In the genomic region with DNA sequence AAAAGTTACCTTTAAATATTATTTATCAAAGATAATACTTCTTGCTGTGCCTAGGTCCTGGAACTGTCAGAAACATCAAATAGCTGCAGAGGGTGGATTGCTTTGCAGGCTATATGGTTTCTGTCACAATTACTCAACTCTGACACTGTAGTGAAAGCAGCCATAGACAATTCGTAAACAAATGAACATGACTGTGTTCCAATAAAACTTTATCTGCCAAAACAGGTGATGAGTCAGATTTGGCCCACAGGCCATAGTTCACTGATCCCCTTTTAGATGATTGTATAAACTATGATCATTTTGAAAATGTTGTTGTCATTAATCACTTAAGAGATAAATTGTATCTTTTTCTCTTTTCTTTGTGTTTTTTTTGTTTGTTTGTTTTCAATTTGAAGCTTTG, we compare ENCODE assay signal across 18 cellular contexts. TPM values are rescaled to one million over a fixed set of nuclear protein-coding genes. Genes with fewer than 3 reads are reported as not detected.
A peak's percentile ranks its signal among the peaks of the same experiment; 100 is the strongest.
DNase-seq lines count a peak whose midpoint lies in the region; ATAC-seq and TF ChIP-seq lines count a peak whose summit lies in the region.
"Had no signal": no experiment of that assay in that cellular context is flagged by ENCODE, and none has a peak within 500 bp of the region (broad histone marks: within the 10 kb centered on the region; RNA-seq: fewer than 3 reads in every experiment).

No MANE protein-coding gene starts in this region.

- H3K4me3 ChIP-seq in RWPE2 (ENCODE audit: severe bottlenecking) (no peak overlapping the region), fibroblast of mammary gland (ENCODE audit: control insufficient read depth, low read depth, low read length) (no peak overlapping the region), smooth muscle cell (no peak overlapping the region)
- H3K4me3 ChIP-seq: GM23338 had no signal

- WGBS in smooth muscle cell (ENCODE audit: low lambda C conversion rate) = 0% methylated on average over 1 of the region's 1 CpG

- no peaks in the 10 kb centered on the region for H3K27me3 ChIP-seq in RWPE2 (ENCODE audit: insufficient read depth, poor library complexity, severe bottlenecking)
- no peaks in the 10 kb centered on the region for H3K27me3 ChIP-seq in smooth muscle cell (ENCODE audit: low read depth)

- H3K4me1 ChIP-seq in RWPE2 (ENCODE audit: insufficient read depth, poor library complexity, severe bottlenecking) = peaks cover 5% of the 10 kb centered on the region
- H3K4me1 ChIP-seq in smooth muscle cell (ENCODE audit: low read depth) = no peaks in the 10 kb centered on the region

- TF ChIP-seq CTCF in RWPE2 (IDR thresholded peaks at IDR 0.05; ENCODE audit: poor library complexity, severe bottlenecking) (no peak), fibroblast of mammary gland (conservative IDR thresholded peaks at IDR 0.05; ENCODE audit: control insufficient read depth, insufficient read depth, low read depth, low read length) (no peak), smooth muscle cell (IDR thresholded peaks at IDR 0.05; ENCODE audit: borderline replicate concordance, insufficient read depth, poor library complexity, severe bottlenecking) (no peak)

- H3F3A ChIP-seq in smooth muscle cell (ENCODE audit: low read depth) = no peaks in the 10 kb centered on the region

- H3K27ac ChIP-seq in RWPE2 (ENCODE audit: poor library complexity, severe bottlenecking) (no peak overlapping the region), smooth muscle cell (ENCODE audit: low read depth) (peak overlapping the region; percentile 52)

- ATAC-seq in RWPE2 (ENCODE audit: low read depth) = 0 out of 3 replicates have a peak, but pooled peaks have one; percentile 17
- ATAC-seq: CD8-positive, alpha-beta T cell; GM23338 had no signal

- H3K4me2 ChIP-seq in smooth muscle cell = no peak overlapping the region
- H3K4me2 ChIP-seq: GM23338 had no signal

- H3K36me3 ChIP-seq in RWPE2 (ENCODE audit: low read depth) = no peaks in the 10 kb centered on the region
- no peaks in the 10 kb centered on the region for H3K36me3 ChIP-seq in smooth muscle cell (ENCODE audit: low read depth)

- no peak overlapping the region for H2AFZ ChIP-seq in smooth muscle cell (ENCODE audit: low read depth)
- H2AFZ ChIP-seq: GM23338 had no signal

- no peaks in the 10 kb centered on the region for H3K79me2 ChIP-seq in smooth muscle cell (ENCODE audit: low read depth)

- H3K9me3 ChIP-seq in RWPE2 (ENCODE audit: severe bottlenecking) (no peaks in the 10 kb centered on the region), smooth muscle cell (replicated peaks; ENCODE audit: low read depth) (no peaks in the 10 kb centered on the region)

- H3K9ac ChIP-seq in smooth muscle cell (ENCODE audit: low read depth) = no peak overlapping the region

- DNase-seq in M059J (ENCODE audit: low read depth) (peak; percentile 41), RWPE2 (ENCODE audit: low spot score) (no peak), fibroblast of mammary gland (ENCODE audit: low read depth) (peak; percentile 35), smooth muscle cell (lab: John Stamatoyannopoulos, UW; ENCODE audit: unreplicated experiment) (no peak), NAMALWA (ENCODE audit: low spot score) (no peak), DMS153 treated with DMSO at 0.1 percent for 48 hours (lab: John Stamatoyannopoulos, UW; ENCODE audit: unreplicated experiment) (no peak)
- no peak for DNase-seq in activated effector memory CD4-positive, alpha-beta T cell treated with Interleukin-2 at 50 U/mL for 16 hours
- DNase-seq: CD8-positive, alpha-beta T cell; COR-L47; DMS153; DND-41; H9 had no signal

- no peaks in the 10 kb centered on the region for H4K20me1 ChIP-seq in smooth muscle cell (ENCODE audit: low read depth)

RNA-seq across cellular contexts. Expression of gene MEPE, which starts 8.4 kb away (rescaled TPM):
- total RNA-seq in M059J (2014; rRNA removed; shearing (Covaris generic)) = 0.07 TPM in 1 of 2 replicates, not detected in the other
- total RNA-seq in smooth muscle cell = not detected in 2 replicates
- 0.63 TPM in 1 of 2 replicates, not detected in the other for polyA plus RNA-seq in smooth muscle cell
- total RNA-seq: A673; CD8-positive, alpha-beta T cell; GM23338; H9; HT-29 had no signal
- polyA plus RNA-seq: BJ, CD14-positive monocyte, GM23338, IgD-negative memory B cell had no signal

RNA-seq across cellular contexts. Expression of gene IBSP, which starts 25.0 kb away (rescaled TPM):
- total RNA-seq in M059J (2014; rRNA removed; shearing (Covaris generic)) = not detected in 2 replicates
- not detected in 2 replicates for total RNA-seq in smooth muscle cell
- polyA plus RNA-seq in smooth muscle cell = not detected in 2 replicates
- total RNA-seq: A673; CD8-positive, alpha-beta T cell; GM23338; H9; HT-29 had no signal
- polyA plus RNA-seq: BJ, CD14-positive monocyte, GM23338, IgD-negative memory B cell had no signal

Comparison
In these comparisons a context has a peak if more than half of its experiments do, and no peak if none do; other contexts are left out.
1. DNase-seq: peak in M059J (single experiment) and fibroblast of mammary gland (single experiment); none in RWPE2 (single experiment), smooth muscle cell (single experiment), NAMALWA (single experiment), activated effector memory CD4-positive, alpha-beta T cell treated with Interleukin-2 at 50 U/mL for 16 hours (single experiment) and DMS153 treated with DMSO at 0.1 percent for 48 hours (single experiment).